Comparison of ENCODE assay signal across 7 cellular contexts in genomic region chr4:137193564-137193963, GRCh38.
"Had no signal": no experiment of that assay in that cellular context is flagged by ENCODE, and none has a peak within 500 bp of the region (broad histone marks: within the 10 kb centered on the region; RNA-seq: fewer than 3 reads in every experiment).

No MANE protein-coding gene starts in this region.

- H3K9me3 Mint-ChIP-seq: H9, HFFc6 had no signal

- H3K4me3 ChIP-seq: GM23248, K562 had no signal

- H3K9ac ChIP-seq: GM23248 had no signal

- ATAC-seq: HCT116, K562 had no signal

- H3K27ac ChIP-seq: GM23248 had no signal

- DNase-seq: GM23248, H9, HFFc6, IMR-90, KG1 had no signal

- H3K27ac Mint-ChIP-seq: H9, HFFc6 had no signal

- H3K4me3 Mint-ChIP-seq: H9, HFFc6 had no signal
